ENCODE assay signal across 9 cellular contexts in the genomic region with DNA sequence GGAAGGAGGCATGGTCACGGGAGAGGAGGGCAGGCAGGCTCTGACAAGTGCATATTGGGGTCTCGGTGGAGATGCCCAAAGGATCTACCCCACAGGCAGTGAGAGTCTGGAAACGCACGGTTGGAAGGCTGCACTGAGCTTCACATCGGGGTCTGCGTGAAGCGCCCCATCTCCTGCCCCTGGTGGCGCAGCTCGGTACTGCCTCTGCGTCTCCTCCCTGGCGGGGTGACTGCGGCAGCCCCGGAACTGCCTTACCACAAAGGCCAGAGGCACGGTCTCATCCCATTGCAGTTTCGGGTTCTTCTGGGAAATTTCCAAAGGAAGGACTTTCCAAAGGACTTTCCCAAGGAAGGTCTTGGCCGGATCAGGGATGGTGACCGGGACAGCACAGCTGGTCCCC.
DNase-seq lines count a peak whose midpoint lies in the region; ATAC-seq, FAIRE-seq and TF ChIP-seq lines count a peak whose summit lies in the region.
"Had no signal": no experiment of that assay in that cellular context is flagged by ENCODE, and none has a peak within 500 bp of the region (broad histone marks: within the 10 kb centered on the region; RNA-seq: fewer than 3 reads in every experiment).

No MANE protein-coding gene starts in this region.

- H3K9ac ChIP-seq in BLaER1 = no peak overlapping the region

- H3K9me3 Mint-ChIP-seq in natural killer cell = no peaks in the 10 kb centered on the region

- H3K27me3 ChIP-seq in BLaER1 = no peaks in the 10 kb centered on the region

- intact Hi-C loops in natural killer cell (cut with micrococcal nuclease) = no loop called here

- no peaks in the 10 kb centered on the region for H3K9me3 ChIP-seq in BLaER1

- no peaks in the 10 kb centered on the region for H3K36me3 ChIP-seq in BLaER1

- no peak overlapping the region for H3K4me3 Mint-ChIP-seq in natural killer cell

- no peaks in the 10 kb centered on the region for H3K36me3 Mint-ChIP-seq in natural killer cell

- peak overlapping the region; percentile 73 for H3K4me2 ChIP-seq in BLaER1

- no peaks in the 10 kb centered on the region for H3K4me1 Mint-ChIP-seq in natural killer cell

- no peak for TF ChIP-seq POLR2A in GM12892 (IDR thresholded peaks at IDR 0.05; ENCODE audit: low read depth, low read length)

- H3K4me1 ChIP-seq in BLaER1 = peaks cover 31% of the 10 kb centered on the region

- H3K27ac ChIP-seq in BLaER1 = no peak overlapping the region

- ATAC-seq in natural killer cell (peak in 2 of 3 donors; percentile 51 to 73), GM21717 (IDR thresholded peaks at IDR 0.05; ENCODE audit: unreplicated experiment) (no peak)
- ATAC-seq: left colon had no signal

- no peaks in the 10 kb centered on the region for H4K20me1 ChIP-seq in BLaER1

- FAIRE-seq in GM12892 (lab: Jason Lieb, UNC) = no peak

- DNase-seq in LNCaP clone FGC (ENCODE audit: low read depth) (no peak), natural killer cell (peak; percentile 21), superior temporal gyrus (ENCODE audit: extremely low spot score) (no peak), GM12892 (ENCODE audit: insufficient read length) (no peak), NCI-H2107 (lab: John Stamatoyannopoulos, UW) (no peak)
- DNase-seq in activated naive CD4-positive, alpha-beta T cell treated with Interleukin-2 at 50 U/mL for 16 hours = peak; percentile 28

- TF ChIP-seq CTCF in LNCaP clone FGC (IDR thresholded peaks at IDR 0.05; ENCODE audit: control insufficient read depth, extremely low read depth, insufficient read depth) (peak; percentile 46), natural killer cell (IDR thresholded peaks at IDR 0.05) (peak; percentile 62)

- no peak overlapping the region for H3K27ac Mint-ChIP-seq in natural killer cell

- H3K27me3 Mint-ChIP-seq in natural killer cell (ENCODE audit: low read depth in 2 of 2) = peaks cover 40 to 43% of the 10 kb centered on the region in 2 donors

- H3K4me3 ChIP-seq in BLaER1 (no peak overlapping the region), LNCaP clone FGC (ENCODE audit: low read depth, low read length) (no peak overlapping the region)

Comparison
In these comparisons a context has a peak if more than half of its experiments do, and no peak if none do; other contexts are left out.
1. DNase-seq: peak in activated naive CD4-positive, alpha-beta T cell treated with Interleukin-2 at 50 U/mL for 16 hours (single experiment) and natural killer cell (single experiment); none in LNCaP clone FGC (single experiment), superior temporal gyrus (single experiment), GM12892 (single experiment) and NCI-H2107 (single experiment).